ENCODE assay signal across 10 cellular contexts in the genomic region with DNA sequence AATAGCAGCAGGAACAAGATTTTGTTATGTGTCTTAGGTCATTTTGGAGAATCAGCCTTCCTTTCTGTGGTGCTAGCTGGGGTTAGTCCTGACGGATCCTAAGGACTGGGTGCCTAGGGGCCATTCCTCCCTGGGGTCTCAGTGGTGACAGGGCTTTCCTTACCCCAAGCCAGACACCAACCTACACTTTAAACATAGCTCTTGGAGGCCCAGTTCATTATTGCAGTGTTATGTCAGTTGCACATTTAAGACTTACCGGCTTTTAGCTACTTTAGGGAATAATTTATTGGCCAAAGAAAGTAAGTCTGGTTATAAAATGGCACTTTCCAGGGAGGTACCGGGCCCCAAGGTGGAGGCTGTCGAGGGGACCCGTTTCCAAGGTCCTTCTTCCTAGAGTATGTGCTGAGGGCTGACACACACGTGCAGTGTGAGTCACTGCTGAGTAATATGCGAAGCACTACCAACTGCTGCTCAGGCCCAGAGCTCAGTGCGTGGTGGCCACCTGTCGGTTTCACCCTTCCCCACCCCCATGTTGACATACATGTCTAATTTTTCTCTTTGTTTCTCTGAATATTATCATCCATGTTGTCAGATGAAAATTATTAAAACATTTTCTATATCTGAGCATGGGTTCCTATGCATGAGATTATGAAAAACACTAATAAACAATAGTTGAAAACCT. TPM values are rescaled to one million over a fixed set of nuclear protein-coding genes. Genes with fewer than 3 reads are reported as not detected.
A peak's percentile ranks its signal among the peaks of the same experiment; 100 is the strongest.
DNase-seq lines count a peak whose midpoint lies in the region; ATAC-seq, FAIRE-seq and TF ChIP-seq lines count a peak whose summit lies in the region.
"Had no signal": no experiment of that assay in that cellular context is flagged by ENCODE, and none has a peak within 500 bp of the region (broad histone marks: within the 10 kb centered on the region; RNA-seq: fewer than 3 reads in every experiment).

No MANE protein-coding gene starts in this region.

- WGBS in esophagus muscularis mucosa: 94% methylated on average over 7 of the region's 9 CpGs

- DNase-seq in Right ventricle myocardium inferior (ENCODE audit: missing footprints) (peak; percentile 21), left ventricle myocardium superior (no peak), fibroblast of the aortic adventitia (ENCODE audit: low read depth) (peak; percentile 38), urothelium cell line (ENCODE audit: low spot score) (peak; percentile 93), esophagus muscularis mucosa (ENCODE audit: extremely low spot score) (no peak), iPS-NIHi7 (ENCODE audit: extremely low spot score) (no peak)
- DNase-seq: DND-41 had no signal

- no peak for TF ChIP-seq EP300 in esophagus muscularis mucosa (IDR thresholded peaks at IDR 0.05)

- FAIRE-seq in urothelium cell line (lab: Jason Lieb, UNC): peak; percentile 44

- TF ChIP-seq POLR2A in esophagus muscularis mucosa (IDR thresholded peaks at IDR 0.05; ENCODE audit: low read depth): no peak

- H3K36me3 ChIP-seq in esophagus muscularis mucosa: peaks cover under 1 to 40% (median 22%) of the 10 kb centered on the region in 4 donors

- ATAC-seq in Right ventricle myocardium inferior (no peak), left ventricle myocardium superior (no peak), HG02981 (IDR thresholded peaks at IDR 0.05; ENCODE audit: unreplicated experiment) (peak; percentile 98), SK-N-SH treated with all-trans-retinoic acid at 6 μM for 48 hours (peak; percentile 99)

- TF ChIP-seq CTCF in fibroblast of the aortic adventitia (IDR thresholded peaks at IDR 0.05; ENCODE audit: insufficient read depth, low read length) (no peak), esophagus muscularis mucosa (IDR thresholded peaks at IDR 0.05) (no peak)

- no peaks in the 10 kb centered on the region for H3K27me3 ChIP-seq in esophagus muscularis mucosa
- H3K27me3 ChIP-seq: dorsolateral prefrontal cortex had no signal

- no peaks in the 10 kb centered on the region for H3K9me3 ChIP-seq in esophagus muscularis mucosa

- intact Hi-C loops in Right ventricle myocardium inferior (cut with DNase I): no loop called here
- intact Hi-C loops in left ventricle myocardium superior (cut with micrococcal nuclease): no loop called here
- intact Hi-C loops in esophagus muscularis mucosa (cut with DNase I): no loop called here

- no peaks in the 10 kb centered on the region for H3K4me1 ChIP-seq in esophagus muscularis mucosa

- no peak overlapping the region for H3K27ac ChIP-seq in esophagus muscularis mucosa (replicated peaks in 1 of 4)
- H3K27ac ChIP-seq: dorsolateral prefrontal cortex had no signal

- H3K4me3 ChIP-seq in fibroblast of the aortic adventitia (ENCODE audit: low read depth, low read length): no peak overlapping the region
- no peak overlapping the region for H3K4me3 ChIP-seq in esophagus muscularis mucosa
- H3K4me3 ChIP-seq: dorsolateral prefrontal cortex had no signal

TF ChIP-seq in SK-N-SH treated with all-trans-retinoic acid at 6 μM for 48 hours, 23 proteins besides CTCF, POLR2A, EP300 and RAD21:
- no peak for TF ChIP-seq RARB (CRISPR knock-in tag; IDR thresholded peaks at IDR 0.05)
TF ChIP-seq in SK-N-SH treated with all-trans-retinoic acid at 6 μM for 48 hours: peak in this region for 0.

RNA-seq across cellular contexts. Expression of a gene that starts 37.0 kb away (rescaled TPM):
- total RNA-seq in Right ventricle myocardium inferior (0.81 TPM), left ventricle myocardium superior (1.0 TPM), fibroblast of the aortic adventitia (ENCODE audit: low replicate concordance) (1.3 TPM in 1 of 2 replicates, not detected in the other), esophagus muscularis mucosa (1 to 10 TPM in 3 of 4 donors, under 1 TPM in 1; 0.86 to 5.1 (median 2.6) TPM)

Comparison
In these comparisons a context has a peak if more than half of its experiments do, and no peak if none do; other contexts are left out.
1. DNase-seq: peak in Right ventricle myocardium inferior (single experiment), fibroblast of the aortic adventitia (single experiment) and urothelium cell line (single experiment); none in left ventricle myocardium superior (single experiment), esophagus muscularis mucosa (single experiment) and iPS-NIHi7 (single experiment).
2. ATAC-seq: peak in HG02981 (single experiment) and SK-N-SH treated with all-trans-retinoic acid at 6 μM for 48 hours (single experiment); none in Right ventricle myocardium inferior (single experiment) and left ventricle myocardium superior (single experiment).